21 cellular contexts compared by ENCODE assay signal in genomic region chrX:28347526-28347925, GRCh38.
"Had no signal": no experiment of that assay in that cellular context is flagged by ENCODE, and none has a peak within 500 bp of the region (broad histone marks: within the 10 kb centered on the region; RNA-seq: fewer than 3 reads in every experiment).

No MANE protein-coding gene starts in this region.

- DNase-seq: activated CD4-positive, alpha-beta T cell treated with anti-CD3 and anti-CD28 coated beads, Interleukin-2, amount 50 U/mL, for 1 hour; activated CD4-positive, CD25-positive, alpha-beta regulatory T cell treated with anti-CD3 and anti-CD28 coated beads, Interleukin-2, amount 50 U/mL, for 72 hours; activated CD8-positive, alpha-beta T cell treated with anti-CD3 and anti-CD28 coated beads for 36 hours; activated naive CD4-positive, alpha-beta T cell; activated T-cell treated with anti-CD3 and anti-CD28 coated beads, Interleukin-2, amount 50 U/mL, for 48 hours; anterior cingulate cortex; colonic mucosa; effector memory CD4-positive, alpha-beta T cell; erythroblast; gastrocnemius medialis; glutamatergic neuron; islet precursor cell; left ventricle myocardium inferior; mesendoderm; natural killer cell; occipital lobe; psoas muscle; stimulated activated CD4-positive, alpha-beta T cell treated with anti-CD3 and anti-CD28 coated beads, Interleukin-15, amount 100 ng/mL, for 24 hours; stimulated activated CD4-positive, alpha-beta T cell treated with anti-CD3 and anti-CD28 coated beads, Interleukin-2, amount 100 ng/mL, for 24 hours; stimulated activated naive B cell treated with anti-CD40 and anti-IgM and Interleukin-4, amounts not matched to agents 10 μg/mL and 1 μg/mL and 100 μg/mL, for 72 hours; T1000 had no signal
